In the genomic region with DNA sequence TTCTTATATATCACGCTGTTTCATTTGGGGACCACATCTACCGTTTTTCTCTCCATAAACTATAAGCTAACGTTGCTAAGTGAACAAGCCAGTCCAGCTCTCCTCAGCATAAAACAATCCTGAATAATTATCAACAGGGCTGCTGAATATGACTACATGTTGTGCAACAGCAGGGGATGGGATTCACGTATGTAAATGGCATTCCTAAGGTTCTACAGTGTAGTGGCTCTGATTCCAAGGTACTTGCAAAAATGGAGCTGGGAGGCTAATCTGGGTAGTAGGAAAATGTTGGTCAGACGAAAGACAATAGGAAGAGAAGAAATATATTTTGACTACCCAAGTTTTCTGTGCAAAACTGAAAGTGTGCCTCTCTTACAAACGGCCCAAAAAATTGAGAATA, we compare ENCODE assay signal across 18 cellular contexts.
DNase-seq lines count a peak whose midpoint lies in the region; ATAC-seq and TF ChIP-seq lines count a peak whose summit lies in the region.
"Had no signal": no experiment of that assay in that cellular context is flagged by ENCODE, and none has a peak within 500 bp of the region (broad histone marks: within the 10 kb centered on the region; RNA-seq: fewer than 3 reads in every experiment).

No MANE protein-coding gene starts in this region.

- ATAC-seq in HG03135 (IDR thresholded peaks at IDR 0.05; ENCODE audit: unreplicated experiment): no peak
- ATAC-seq in aorta (ENCODE audit: low FRiP score): no peak

- H3K27ac ChIP-seq in A673 (ENCODE audit: low read depth, low read length, poor library complexity, severe bottlenecking): no peak overlapping the region
- H3K27ac ChIP-seq in SJCRH30: peak overlapping the region; percentile 35; the same call in 1 of the 2 replicates
- peak overlapping the region; percentile 35 for H3K27ac ChIP-seq in endodermal cell (ENCODE audit: low read depth, low read length)
- H3K27ac ChIP-seq in mesodermal cell (ENCODE audit: low read depth, low read length, severe bottlenecking): peak overlapping the region; percentile 30
- H3K27ac ChIP-seq in vagina: no peak overlapping the region
- no peak overlapping the region for H3K27ac ChIP-seq in aorta (ENCODE audit: low read depth in 1 of 2, low read length in 2 of 2)
- H3K27ac ChIP-seq: HL-60 had no signal

- no peaks in the 10 kb centered on the region for H3K4me1 ChIP-seq in A673 (ENCODE audit: insufficient read depth, low read length, poor library complexity, severe bottlenecking)
- H3K4me1 ChIP-seq in SJCRH30: peaks cover 13% of the 10 kb centered on the region
- peaks cover 3% of the 10 kb centered on the region for H3K4me1 ChIP-seq in endodermal cell (ENCODE audit: control insufficient read depth, insufficient read depth, low read length)
- no peaks in the 10 kb centered on the region for H3K4me1 ChIP-seq in mesodermal cell (ENCODE audit: control insufficient read depth, insufficient read depth, low read length, poor library complexity, severe bottlenecking)
- H3K4me1 ChIP-seq in vagina: no peaks in the 10 kb centered on the region
- H3K4me1 ChIP-seq in aorta (ENCODE audit: control insufficient read depth in 1 of 2, insufficient read depth in 2 of 2, low read length in 2 of 2): no peaks in the 10 kb centered on the region
- H3K4me1 ChIP-seq: HAP-1 had no signal

- H3K4me3 Mint-ChIP-seq in endodermal cell: no peak overlapping the region
- H3K4me3 Mint-ChIP-seq: B cell; CD4-positive, alpha-beta T cell; IgD-negative memory B cell had no signal

- TF ChIP-seq CTCF in A673 (conservative IDR thresholded peaks at IDR 0.05; ENCODE audit: low read depth, low read length) (no peak), endodermal cell (conservative IDR thresholded peaks at IDR 0.05) (no peak), vagina (IDR thresholded peaks at IDR 0.05) (no peak)

- POLR2A ChIA-PET in A673 (lab: Charles Lee; ENCODE audit: low non-redundant PET): no interaction called here

- H3K27me3 ChIP-seq in A673 (replicated peaks; ENCODE audit: insufficient read depth, low read depth, low read length, poor library complexity): peaks cover 13% of the 10 kb centered on the region
- no peaks in the 10 kb centered on the region for H3K27me3 ChIP-seq in SJCRH30
- H3K27me3 ChIP-seq in endodermal cell (ENCODE audit: control insufficient read depth, insufficient read depth, low read length, poor library complexity, severe bottlenecking): no peaks in the 10 kb centered on the region
- no peaks in the 10 kb centered on the region for H3K27me3 ChIP-seq in vagina
- no peaks in the 10 kb centered on the region for H3K27me3 ChIP-seq in aorta (ENCODE audit: control insufficient read depth in 1 of 2, insufficient read depth in 2 of 2, low read length in 1 of 2)

- no peak overlapping the region for H3K4me3 ChIP-seq in A673 (ENCODE audit: low read depth, low read length, poor library complexity, severe bottlenecking)
- no peak overlapping the region for H3K4me3 ChIP-seq in SJCRH30
- no peak overlapping the region for H3K4me3 ChIP-seq in endodermal cell (ENCODE audit: low read length)
- no peak overlapping the region for H3K4me3 ChIP-seq in mesodermal cell (ENCODE audit: extremely low read depth, insufficient read depth, low read length, poor library complexity, severe bottlenecking)
- no peak overlapping the region for H3K4me3 ChIP-seq in vagina
- no peak overlapping the region for H3K4me3 ChIP-seq in aorta (ENCODE audit: low read length in 2 of 2)
- H3K4me3 ChIP-seq: HAP-1 had no signal

- H3K9me3 Mint-ChIP-seq in endodermal cell: no peaks in the 10 kb centered on the region

- no peak for TF ChIP-seq POLR2A in vagina (IDR thresholded peaks at IDR 0.05)

- no peaks in the 10 kb centered on the region for H3K9me3 ChIP-seq in A673 (ENCODE audit: low read depth, low read length, poor library complexity, severe bottlenecking)
- no peaks in the 10 kb centered on the region for H3K9me3 ChIP-seq in SJCRH30 (replicated peaks)
- no peaks in the 10 kb centered on the region for H3K9me3 ChIP-seq in endodermal cell (ENCODE audit: control insufficient read depth, low read length)
- no peaks in the 10 kb centered on the region for H3K9me3 ChIP-seq in mesodermal cell (ENCODE audit: control insufficient read depth, low read length)
- H3K9me3 ChIP-seq in vagina: no peaks in the 10 kb centered on the region
- H3K9me3 ChIP-seq in aorta (ENCODE audit: control insufficient read depth, low read length): no peaks in the 10 kb centered on the region
- H3K9me3 ChIP-seq: HAP-1 had no signal

- DNase-seq in A673 (ENCODE audit: low spot score) (peak; percentile 2), SJCRH30 (no peak), endodermal cell (no peak), vagina (ENCODE audit: extremely low spot score in 2 of 2) (no peak), aorta (no peak)
- DNase-seq: 8988T; C1 segment of cervical spinal cord; Calu3; CD4-positive, alpha-beta T cell; DMS 273 treated with DMSO at 0.1 percent for 48 hours; GOT3; KG1 had no signal

- no TSS peak for BruUV-seq in A673 (replicated peaks; lab: Mats Ljungman, UMichigan)

- no peak overlapping the region for H3K27ac Mint-ChIP-seq in endodermal cell
- H3K27ac Mint-ChIP-seq: B cell; CD4-positive, alpha-beta T cell; IgD-negative memory B cell had no signal

- WGBS in endodermal cell (ENCODE audit: insufficient coverage in 1 of 2, insufficient read length in 1 of 2), 2 experiments: 89 to 90% methylated on average over 6 of the region's 6 CpGs
- 86 to 87% methylated on average over 2 to 4 of the region's 6 CpGs for WGBS in mesodermal cell (ENCODE audit: insufficient coverage in 2 of 2), 2 experiments
- 69 to 74% methylated on average over 6 of the region's 6 CpGs for WGBS in aorta, 2 donors

- H3K27me3 Mint-ChIP-seq in endodermal cell (ENCODE audit: insufficient read depth): no peaks in the 10 kb centered on the region
- H3K27me3 Mint-ChIP-seq: B cell; CD4-positive, alpha-beta T cell; IgD-negative memory B cell had no signal

- CTCF ChIA-PET in A673 (lab: Charles Lee): no interaction called here

- no peaks in the 10 kb centered on the region for H3K36me3 ChIP-seq in A673 (ENCODE audit: insufficient read depth, low read length, poor library complexity, severe bottlenecking)
- no peaks in the 10 kb centered on the region for H3K36me3 ChIP-seq in SJCRH30
- no peaks in the 10 kb centered on the region for H3K36me3 ChIP-seq in endodermal cell (ENCODE audit: control insufficient read depth, insufficient read depth, low read length)
- H3K36me3 ChIP-seq in mesodermal cell (ENCODE audit: control insufficient read depth, insufficient read depth, low read length): no peaks in the 10 kb centered on the region
- no peaks in the 10 kb centered on the region for H3K36me3 ChIP-seq in vagina
- no peaks in the 10 kb centered on the region for H3K36me3 ChIP-seq in aorta (ENCODE audit: control insufficient read depth in 1 of 2, insufficient read depth in 2 of 2, low read length in 1 of 2)
- H3K36me3 ChIP-seq: HAP-1 had no signal

- intact Hi-C loops in A673 (cut with micrococcal nuclease; ENCODE audit: unreplicated experiment): no loop called here
- intact Hi-C loops in vagina (cut with DNase I): no loop called here
- intact Hi-C loops in aorta (cut with DNase I): no loop called here

- H3K9ac ChIP-seq in endodermal cell (ENCODE audit: extremely low read depth, low read length, poor library complexity, severe bottlenecking): no peak overlapping the region

- H3K4me1 Mint-ChIP-seq in endodermal cell: no peaks in the 10 kb centered on the region
- H3K4me1 Mint-ChIP-seq: B cell had no signal

- no peaks in the 10 kb centered on the region for H3K36me3 Mint-ChIP-seq in endodermal cell (ENCODE audit: low read depth)
- H3K36me3 Mint-ChIP-seq: IgD-negative memory B cell had no signal

Comparison
In these comparisons a context has a peak if more than half of its experiments do, and no peak if none do; other contexts are left out.
1. H3K27ac ChIP-seq: peak in SJCRH30 (single experiment), endodermal cell (single experiment) and mesodermal cell (single experiment); none in A673 (single experiment), vagina (single experiment) and aorta (0 of 2).